In the genomic region with DNA sequence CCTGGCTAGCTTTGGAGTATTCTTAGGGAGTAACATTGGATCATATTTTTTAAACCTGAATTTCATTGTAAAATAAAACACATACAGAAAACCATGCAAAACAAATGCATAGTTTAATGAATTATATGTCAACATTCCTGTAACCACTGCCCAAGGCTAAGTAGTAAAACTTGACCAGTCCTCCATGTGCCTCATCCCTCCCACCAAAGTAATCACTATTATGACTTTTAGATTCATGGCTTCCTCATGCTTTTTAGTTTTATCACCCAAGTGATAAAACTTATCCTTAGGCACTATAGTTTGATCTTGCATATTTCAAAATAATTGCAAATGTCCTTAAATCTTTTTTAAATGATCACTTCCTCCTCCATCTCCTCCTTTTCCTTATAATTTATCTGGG, we compare ENCODE assay signal across 17 cellular contexts.
"Had no signal": no experiment of that assay in that cellular context is flagged by ENCODE, and none has a peak within 500 bp of the region (broad histone marks: within the 10 kb centered on the region; RNA-seq: fewer than 3 reads in every experiment).

No MANE protein-coding gene starts in this region.

- H3K27ac Mint-ChIP-seq: memory B cell; stimulated activated naive B cell treated with anti-CD40 and anti-IgM and Interleukin-4, amounts not matched to agents 10 μg/mL and 1 μg/mL and 100 μg/mL, for 72 hours had no signal

- H3K36me3 Mint-ChIP-seq: memory B cell had no signal

- H3K9me3 Mint-ChIP-seq: memory B cell had no signal

- ATAC-seq: left ventricle myocardium superior; stimulated activated naive B cell treated with anti-CD40 and anti-IgM and Interleukin-4, amounts not matched to agents 10 μg/mL and 1 μg/mL and 100 μg/mL, for 72 hours had no signal

- H3K27me3 ChIP-seq: dorsolateral prefrontal cortex, right atrium auricular region, tibial nerve, uterus had no signal

- H3K27ac ChIP-seq: dorsolateral prefrontal cortex, right atrium auricular region, skin epidermis, tibial nerve, uterus had no signal

- H3K4me1 ChIP-seq: right atrium auricular region, uterus had no signal

- H3K4me1 Mint-ChIP-seq: memory B cell; stimulated activated naive B cell treated with anti-CD40 and anti-IgM and Interleukin-4, amounts not matched to agents 10 μg/mL and 1 μg/mL and 100 μg/mL, for 72 hours had no signal

- DNase-seq: activated CD4-positive, alpha-beta T cell treated with anti-CD3 and anti-CD28 coated beads, Interleukin-2, amount 50 U/mL, for 48 hours; activated CD4-positive, CD25-positive, alpha-beta regulatory T cell treated with anti-CD3 and anti-CD28 coated beads, Interleukin-2, amount 50 U/mL, for 72 hours; activated effector memory CD4-positive, alpha-beta T cell treated with Interleukin-2 at 50 U/mL for 16 hours; dorsolateral prefrontal cortex; left ventricle myocardium superior; nucleus accumbens; stimulated activated CD4-positive, alpha-beta T cell treated with anti-CD3 and anti-CD28 coated beads, Interleukin-15, amount 100 ng/mL, for 24 hours; stimulated activated CD4-positive, alpha-beta T cell treated with anti-CD3 and anti-CD28 coated beads, Interleukin-4, amount 100 ng/mL, for 1 hour; stimulated activated naive B cell treated with anti-CD40 and anti-IgM and Interleukin-4, amounts not matched to agents 10 μg/mL and 1 μg/mL and 100 μg/mL, for 72 hours; T-helper 1 cell; T1000; uterus had no signal

- H3K27me3 Mint-ChIP-seq: memory B cell had no signal

- H3K4me3 Mint-ChIP-seq: memory B cell; nephron; stimulated activated naive B cell treated with anti-CD40 and anti-IgM and Interleukin-4, amounts not matched to agents 10 μg/mL and 1 μg/mL and 100 μg/mL, for 72 hours had no signal

- H3K36me3 ChIP-seq: right atrium auricular region, uterus had no signal

- H3K4me3 ChIP-seq: dorsolateral prefrontal cortex, right atrium auricular region, skin epidermis, tibial nerve, uterus had no signal
